In the genomic region with DNA sequence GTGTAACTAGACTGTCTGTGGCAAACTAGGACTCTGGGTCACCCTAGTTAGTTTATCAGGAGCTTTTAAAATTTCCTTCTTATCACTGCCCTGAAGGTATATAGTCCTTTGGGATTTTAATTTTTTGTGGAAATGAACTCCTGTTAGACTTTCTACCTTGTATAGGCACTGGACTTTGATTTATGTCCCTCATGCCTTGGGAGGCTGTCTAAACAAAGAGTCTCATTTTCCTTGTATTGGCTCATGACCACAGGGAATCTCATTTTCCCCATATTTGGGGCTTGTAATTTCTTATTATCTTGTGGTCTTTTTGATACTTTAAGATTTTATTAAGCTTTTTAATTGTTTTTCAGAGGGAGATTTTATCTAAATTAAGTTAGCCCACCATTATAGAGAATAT, we compare ENCODE assay signal across 17 cellular contexts. TPM values are rescaled to one million over a fixed set of nuclear protein-coding genes. Genes with fewer than 3 reads are reported as not detected.
A peak's percentile ranks its signal among the peaks of the same experiment; 100 is the strongest.
DNase-seq lines count a peak whose midpoint lies in the region; ATAC-seq and TF ChIP-seq lines count a peak whose summit lies in the region.
"Had no signal": no experiment of that assay in that cellular context is flagged by ENCODE, and none has a peak within 500 bp of the region (broad histone marks: within the 10 kb centered on the region; RNA-seq: fewer than 3 reads in every experiment).

No MANE protein-coding gene starts in this region.

- H3K36me3 ChIP-seq in osteoblast (ENCODE audit: insufficient read depth, low read length): no peaks in the 10 kb centered on the region

- H3K4me1 ChIP-seq in osteoblast (ENCODE audit: insufficient read depth, low read length): peaks cover 38% of the 10 kb centered on the region

- no peak overlapping the region for H3K4me2 ChIP-seq in osteoblast (ENCODE audit: insufficient read depth, low read length)

- peaks cover 29% of the 10 kb centered on the region for H3K79me2 ChIP-seq in osteoblast (ENCODE audit: insufficient read depth, low read length)

- no peak for TF ChIP-seq CTCF in fibroblast of mammary gland (conservative IDR thresholded peaks at IDR 0.05; ENCODE audit: control insufficient read depth, insufficient read depth, low read depth, low read length)
- TF ChIP-seq CTCF in osteoblast (IDR thresholded peaks at IDR 0.05; ENCODE audit: extremely low read depth, low read depth, low read length): no peak

- H3K27ac ChIP-seq in osteoblast (ENCODE audit: low read depth, low read length): peak overlapping the region; percentile 90
- H3K27ac ChIP-seq: esophagus muscularis mucosa, neutrophil had no signal

- no peak overlapping the region for H2AFZ ChIP-seq in osteoblast (ENCODE audit: low read length)

- H3K4me3 ChIP-seq in fibroblast of mammary gland (ENCODE audit: control insufficient read depth, low read depth, low read length) (no peak overlapping the region), osteoblast (ENCODE audit: insufficient read depth, low read length) (no peak overlapping the region)
- H3K4me3 ChIP-seq: esophagus muscularis mucosa had no signal

- H3K9me3 ChIP-seq in osteoblast (ENCODE audit: low read depth, low read length): no peaks in the 10 kb centered on the region
- H3K9me3 ChIP-seq: esophagus muscularis mucosa, neutrophil had no signal

- ATAC-seq in HG02970 (IDR thresholded peaks at IDR 0.05; ENCODE audit: low FRiP score, unreplicated experiment) (no peak), HG03571 (IDR thresholded peaks at IDR 0.05; ENCODE audit: unreplicated experiment) (no peak)
- ATAC-seq: right cardiac atrium, T-cell had no signal

- no peaks in the 10 kb centered on the region for H4K20me1 ChIP-seq in osteoblast (ENCODE audit: insufficient read depth, low read length)

- DNase-seq in Daoy (ENCODE audit: low read depth) (peak; percentile 74), NCI-H226 (peak; percentile 12), fibroblast of mammary gland (ENCODE audit: low read depth) (peak; percentile 50), osteoblast (ENCODE audit: insufficient read length, low spot score, missing footprints) (no peak), nucleus accumbens (lab: John Stamatoyannopoulos, UW) (no peak), NCI-H510A (lab: John Stamatoyannopoulos, UW) (no peak)
- DNase-seq: activated CD4-positive, alpha-beta T cell treated with anti-CD3 and anti-CD28 coated beads, Interleukin-2, amount 50 U/mL, for 48 hours; activated T-cell treated with anti-CD3 and anti-CD28 coated beads, Interleukin-2, amount 50 U/mL, for 24 hours; NCI-H1048; right cardiac atrium; stimulated activated CD4-positive, alpha-beta T cell treated with anti-CD3 and anti-CD28 coated beads, Interleukin-2, amount 100 ng/mL, for 48 hours; T-cell had no signal

- no peaks in the 10 kb centered on the region for H3K27me3 ChIP-seq in osteoblast (ENCODE audit: insufficient read depth, low read length)
- H3K27me3 ChIP-seq: esophagus muscularis mucosa, neutrophil had no signal

RNA-seq across cellular contexts. Expression of a gene that starts 21.4 kb away (rescaled TPM):
- total RNA-seq in Daoy (2014; rRNA removed; shearing (Covaris generic)): not detected in 2 replicates
- under 0.01 TPM in 2 replicates for total RNA-seq in osteoblast
- total RNA-seq: bronchial epithelial cell, esophagus muscularis mucosa, T-cell had no signal

RNA-seq across cellular contexts. Expression of a gene that starts 59.1 kb away (rescaled TPM):
- 45.2 and 55.2 TPM in 2 replicates for total RNA-seq in Daoy (2014; rRNA removed; shearing (Covaris generic))
- 19.9 and 23.6 TPM in 2 replicates for total RNA-seq in osteoblast

Comparison
In these comparisons a context has a peak if more than half of its experiments do, and no peak if none do; other contexts are left out.
1. DNase-seq: peak in Daoy (single experiment), NCI-H226 (single experiment) and fibroblast of mammary gland (single experiment); none in osteoblast (single experiment), nucleus accumbens (0 of 56) and NCI-H510A (single experiment).